16 cellular contexts compared by ENCODE assay signal in genomic region chr4:73713650-73714049, GRCh38. TPM values are rescaled to one million over a fixed set of nuclear protein-coding genes. Genes with fewer than 3 reads are reported as not detected.
A peak's percentile ranks its signal among the peaks of the same experiment; 100 is the strongest.
DNase-seq lines count a peak whose midpoint lies in the region; ATAC-seq and TF ChIP-seq lines count a peak whose summit lies in the region.
"Had no signal": no experiment of that assay in that cellular context is flagged by ENCODE, and none has a peak within 500 bp of the region (broad histone marks: within the 10 kb centered on the region; RNA-seq: fewer than 3 reads in every experiment).

No MANE protein-coding gene starts in this region.

- no peaks in the 10 kb centered on the region for H3K36me3 ChIP-seq in mammary epithelial cell (ENCODE audit: insufficient read depth, low read length)
- H3K36me3 ChIP-seq: BLaER1 had no signal

- no peaks in the 10 kb centered on the region for H4K20me1 ChIP-seq in mammary epithelial cell (ENCODE audit: insufficient read depth, low read length)
- H4K20me1 ChIP-seq: BLaER1 had no signal

- H3K27me3 ChIP-seq in mammary epithelial cell (ENCODE audit: insufficient read depth, low read length) (no peaks in the 10 kb centered on the region), foreskin keratinocyte (no peaks in the 10 kb centered on the region)
- H3K27me3 ChIP-seq: BLaER1 had no signal

- H3K4me1 ChIP-seq in mammary epithelial cell (ENCODE audit: insufficient read depth, low read length) = peaks cover 17% of the 10 kb centered on the region
- H3K4me1 ChIP-seq in foreskin keratinocyte = peaks cover 26% of the 10 kb centered on the region

- 56% methylated on average over 3 of the region's 3 CpGs for WGBS in mammary epithelial cell (ENCODE audit: low coverage, missing lambda C conversion rate)

- no peak overlapping the region for H3K4me2 ChIP-seq in mammary epithelial cell (ENCODE audit: insufficient read depth, low read depth, low read length)
- H3K4me2 ChIP-seq: BLaER1 had no signal

- in situ Hi-C loops in mammary epithelial cell (cut with MboI; ENCODE audit: low sequenced_read_pairs in 2 of 2) = no loop called here

- CTCF ChIA-PET in mammary epithelial cell (lab: Charles Lee; ENCODE audit: low non-redundant PET) = no interaction called here

- TF ChIP-seq CTCF in mammary epithelial cell (conservative IDR thresholded peaks at IDR 0.05 in 1 of 2, IDR thresholded peaks at IDR 0.05 in 1 of 2; ENCODE audit: extremely low read depth in 1 of 2, insufficient read depth in 1 of 2, low read depth in 1 of 2, low read length in 2 of 2) = no peak
- TF ChIP-seq CTCF in foreskin keratinocyte (conservative IDR thresholded peaks at IDR 0.05) = no peak

- no peak overlapping the region for H2AFZ ChIP-seq in mammary epithelial cell (ENCODE audit: low read depth, low read length)
- H2AFZ ChIP-seq: GM23248 had no signal

- no peaks in the 10 kb centered on the region for H3K79me2 ChIP-seq in mammary epithelial cell (ENCODE audit: insufficient read depth, low read length)

- DNase-seq in DMS53 (lab: John Stamatoyannopoulos, UW) = peak; percentile 55
- peak; percentile 5 for DNase-seq in NCI-H146 (lab: John Stamatoyannopoulos, UW)
- DNase-seq in mammary epithelial cell = peak; percentile 78
- DNase-seq in foreskin keratinocyte = peak in 1 of 2 donors; percentile 84
- no peak for DNase-seq in midbrain (lab: John Stamatoyannopoulos, UW)
- DNase-seq in effector CD4-positive, alpha-beta T cell = no peak
- DNase-seq in NCI-H526 treated with DMSO at 0.1 percent for 48 hours (lab: John Stamatoyannopoulos, UW) = no peak
- DNase-seq: 8988T; AML-193; CD8-positive, alpha-beta memory T cell; DMS79; GM23248 had no signal

- ATAC-seq in foreskin keratinocyte (peak; percentile 94), HG03469 (IDR thresholded peaks at IDR 0.05; ENCODE audit: unreplicated experiment) (no peak)
- ATAC-seq: GM12878 had no signal

- H3K9me3 ChIP-seq in mammary epithelial cell (replicated peaks; ENCODE audit: insufficient read depth, low read length) = no peaks in the 10 kb centered on the region
- H3K9me3 ChIP-seq: BLaER1 had no signal

- no peak overlapping the region for H3K9ac ChIP-seq in mammary epithelial cell (ENCODE audit: insufficient read depth, low read length)
- H3K9ac ChIP-seq: BLaER1, GM23248 had no signal

- H3K4me3 ChIP-seq in mammary epithelial cell (replicated peaks in 1 of 3; ENCODE audit: insufficient read depth in 1 of 3, low read depth in 2 of 3, low read length in 3 of 3) = no peak overlapping the region
- H3K4me3 ChIP-seq: BLaER1, GM12878, GM23248 had no signal

- H3K27ac ChIP-seq in mammary epithelial cell (ENCODE audit: insufficient read depth, low read depth, low read length) (no peak overlapping the region), foreskin keratinocyte (peak overlapping the region; percentile 8)
- H3K27ac ChIP-seq: BLaER1, GM23248 had no signal

- dilution Hi-C loops in mammary epithelial cell (cut with HindIII; ENCODE audit: low sequenced_read_pairs) = no loop called here

- intact Hi-C loops in mammary epithelial cell (cut with micrococcal nuclease) = no loop called here

- no TSS peak for BruUV-seq in mammary epithelial cell (replicated peaks; lab: Mats Ljungman, UMichigan)

RNA-seq across cellular contexts. Expression of gene CXCL8, which starts 26.7 kb away (rescaled TPM):
- total RNA-seq in mammary epithelial cell (10 to 100 TPM in 1 of 2 donors, 1 to 10 TPM in 1; 1.0 to 14.0 TPM), foreskin keratinocyte (2.5 and 2.9 TPM in 2 replicates)
- polyA plus RNA-seq in mammary epithelial cell (5.3 TPM), foreskin keratinocyte (1.0 and 1.5 TPM in 2 replicates)
- 12.8 TPM for polyA minus RNA-seq in mammary epithelial cell
- total RNA-seq: G401 had no signal
- polyA plus RNA-seq: CD8-positive, alpha-beta memory T cell had no signal

Comparison
In these comparisons a context has a peak if more than half of its experiments do, and no peak if none do; other contexts are left out.
1. DNase-seq: peak in DMS53 (single experiment), NCI-H146 (single experiment) and mammary epithelial cell (single experiment); none in midbrain (single experiment), effector CD4-positive, alpha-beta T cell (single experiment) and NCI-H526 treated with DMSO at 0.1 percent for 48 hours (single experiment).